ENCODE assay signal across 8 cellular contexts in genomic region chr2:231181848-231182247, GRCh38. TPM values are rescaled to one million over a fixed set of nuclear protein-coding genes. Genes with fewer than 3 reads are reported as not detected.
A peak's percentile ranks its signal among the peaks of the same experiment; 100 is the strongest.
DNase-seq lines count a peak whose midpoint lies in the region; ATAC-seq, FAIRE-seq and TF ChIP-seq lines count a peak whose summit lies in the region.

No MANE protein-coding gene starts in this region.

- no peaks in the 10 kb centered on the region for H3K27me3 Mint-ChIP-seq in activated CD4-positive, alpha-beta memory T cell treated with anti-CD3 and anti-CD28 coated beads for 36 hours
- H3K27me3 Mint-ChIP-seq in mesothelial cell of epicardium (ENCODE audit: low read depth): no peaks in the 10 kb centered on the region

- H2BK120ac ChIP-seq in mesendoderm (ENCODE audit: low read depth, low read length): no peak overlapping the region

- no peaks in the 10 kb centered on the region for H3K9me3 Mint-ChIP-seq in activated CD4-positive, alpha-beta memory T cell treated with anti-CD3 and anti-CD28 coated beads for 36 hours
- H3K9me3 Mint-ChIP-seq in mesothelial cell of epicardium: no peaks in the 10 kb centered on the region

- no peak; the same call in 1 of the 2 replicates for TF ChIP-seq EP300 in K562 (IDR thresholded peaks at IDR 0.05; ENCODE audit: low read length)

- intact Hi-C loops in K562 (cut with micrococcal nuclease): no loop called here
- intact Hi-C loops in activated CD4-positive, alpha-beta memory T cell treated with anti-CD3 and anti-CD28 coated beads for 36 hours (cut with micrococcal nuclease): no loop called here

- H3K79me2 ChIP-seq in K562 (ENCODE audit: control insufficient read depth, insufficient read depth, low read length) (no peaks in the 10 kb centered on the region), mesendoderm (ENCODE audit: control insufficient read depth, insufficient read depth, low read length) (no peaks in the 10 kb centered on the region)

- H3K23ac ChIP-seq in mesendoderm (ENCODE audit: low read length): no peak overlapping the region

- no peak overlapping the region for H2BK5ac ChIP-seq in mesendoderm (ENCODE audit: low read length)

- H3K27ac ChIP-seq in K562 (ENCODE audit: extremely low read depth, low read depth, low read length) (no peak overlapping the region), mesendoderm (ENCODE audit: low read depth, low read length) (no peak overlapping the region)

- H4K5ac ChIP-seq in mesendoderm (ENCODE audit: low read length): no peak overlapping the region

- H3K36me3 ChIP-seq in K562 (ENCODE audit: control insufficient read depth, insufficient read depth, low read length) (no peaks in the 10 kb centered on the region), mesendoderm (ENCODE audit: control insufficient read depth, insufficient read depth, low read length) (no peaks in the 10 kb centered on the region)

- H3K4me2 ChIP-seq in K562 (ENCODE audit: insufficient read depth, low read length): no peak overlapping the region
- H3K4me2 ChIP-seq in mesendoderm (ENCODE audit: low read length): no peak overlapping the region

- H3K9ac ChIP-seq in K562 (ENCODE audit: insufficient read depth in 1 of 2, low read depth in 2 of 2, low read length in 2 of 2) (peak overlapping the region in 1 of 2 experiments; percentile 19; a peak in 2 of 4 replicates), mesendoderm (ENCODE audit: low read length) (no peak overlapping the region)

- no peaks in the 10 kb centered on the region for H3K9me3 ChIP-seq in K562 (replicated peaks; ENCODE audit: control insufficient read depth, insufficient read depth, low read depth, low read length)

- no peak overlapping the region for H3K18ac ChIP-seq in mesendoderm (ENCODE audit: low read length)

- H4K20me1 ChIP-seq in K562 (replicated peaks; ENCODE audit: control insufficient read depth, insufficient read depth, low read length): no peaks in the 10 kb centered on the region

- FAIRE-seq in GM19239 (lab: Jason Lieb, UNC) (peak; percentile 79), K562 (lab: Jason Lieb, UNC) (peak; percentile 62)

- no peaks in the 10 kb centered on the region for H3K36me3 Mint-ChIP-seq in activated CD4-positive, alpha-beta memory T cell treated with anti-CD3 and anti-CD28 coated beads for 36 hours
- peaks cover 5% of the 10 kb centered on the region for H3K36me3 Mint-ChIP-seq in mesothelial cell of epicardium

- H3K4me3 ChIP-seq in K562 (no peak overlapping the region), mesendoderm (ENCODE audit: low read length) (no peak overlapping the region)

- peak; percentile 48 for ATAC-seq in HG03571 (IDR thresholded peaks at IDR 0.05; ENCODE audit: unreplicated experiment)
- ATAC-seq in K562: peak; percentile 92

- no peak overlapping the region for H3K56ac ChIP-seq in mesendoderm (ENCODE audit: low read length)

- TF ChIP-seq CTCF in K562 (IDR thresholded peaks at IDR 0.05 in 2 of 3, conservative IDR thresholded peaks at IDR 0.05 in 1 of 3; ENCODE audit: insufficient read depth in 2 of 3, low read depth in 1 of 3, low read length in 3 of 3) (peak in 1 of 3 experiments; percentile 15; a peak in 1 of 6 replicates), mesothelial cell of epicardium (IDR thresholded peaks at IDR 0.05; ENCODE audit: unreplicated experiment) (no peak)

- H4K8ac ChIP-seq in mesendoderm (ENCODE audit: low read depth, low read length): no peak overlapping the region

- WGBS in K562 (ENCODE audit: insufficient coverage, low coverage, missing lambda C conversion rate): 11% methylated on average over 7 of the region's 7 CpGs
- WGBS in mesendoderm (ENCODE audit: extremely low coverage, insufficient coverage, low lambda C conversion rate): no CpG with 5 or more reads among the region's 7 CpGs

- in situ Hi-C loops in K562 (cut with MboI): no loop called here

- H3K4me1 ChIP-seq in K562 (replicated peaks in 1 of 2; ENCODE audit: control insufficient read depth in 2 of 2, insufficient read depth in 2 of 2, low read length in 2 of 2) (peaks cover 6 to 7% of the 10 kb centered on the region in 2 experiments; a peak in 4 of 5 replicates), mesendoderm (ENCODE audit: control insufficient read depth, low read depth, low read length) (no peaks in the 10 kb centered on the region)

- H3K9me1 ChIP-seq in K562 (ENCODE audit: control insufficient read depth, insufficient read depth, low read length): no peaks in the 10 kb centered on the region

- H2AK5ac ChIP-seq in mesendoderm (ENCODE audit: low read length): no peak overlapping the region

- POLR2A ChIA-PET in K562 (lab: Yijun Ruan, JAX): interaction anchor here (1.0 to 1.5 kb wide), 5 partner anchors 8 to 124 kb away, joined by 3 to 6 read pairs (median 3); no protein-coding TSS in a partner anchor
- POLR2A ChIA-PET in activated CD4-positive, alpha-beta memory T cell treated with anti-CD3 and anti-CD28 coated beads for 36 hours (lab: Charles Lee): no interaction called here

- no TSS peak for BruUV-seq in K562 (replicated peaks; lab: Mats Ljungman, UMichigan)

- peaks cover 16% of the 10 kb centered on the region for H3K4me1 Mint-ChIP-seq in activated CD4-positive, alpha-beta memory T cell treated with anti-CD3 and anti-CD28 coated beads for 36 hours (ENCODE audit: low read depth)
- H3K4me1 Mint-ChIP-seq in mesothelial cell of epicardium: peaks cover 4% of the 10 kb centered on the region

- H3K79me1 ChIP-seq in mesendoderm (ENCODE audit: low read length): no peaks in the 10 kb centered on the region

- TF ChIP-seq POLR2A in K562 (conservative IDR thresholded peaks at IDR 0.05): no peak

- H3K27ac Mint-ChIP-seq in activated CD4-positive, alpha-beta memory T cell treated with anti-CD3 and anti-CD28 coated beads for 36 hours: no peak overlapping the region
- no peak overlapping the region for H3K27ac Mint-ChIP-seq in mesothelial cell of epicardium

- H2AFZ ChIP-seq in K562 (ENCODE audit: low read depth, low read length): peak overlapping the region; percentile 77; the same call in 1 of the 2 replicates

- no peak for TF ChIP-seq RAD21 in K562 (CRISPR knock-in tag; conservative IDR thresholded peaks at IDR 0.05 in 1 of 2, IDR thresholded peaks at IDR 0.05 in 1 of 2)

- no peaks in the 10 kb centered on the region for H3K27me3 ChIP-seq in K562 (ENCODE audit: control insufficient read depth in 2 of 2, insufficient read depth in 2 of 2, low read length in 2 of 2)
- H3K27me3 ChIP-seq in mesendoderm (ENCODE audit: insufficient read depth, low read length, poor library complexity): no peaks in the 10 kb centered on the region

- DNase-seq in A172 (ENCODE audit: low spot score) (peak; percentile 68), GM19239 (ENCODE audit: insufficient read length, low spot score) (peak; percentile 34), K562 (ENCODE audit: extremely low read depth in 1 of 4, low spot score in 3 of 4) (peak; percentile 23 to 58 (median 39)), mesendoderm (peak; percentile 64), epidermal melanocyte (ENCODE audit: insufficient read length, low spot score) (no peak), mesothelial cell of epicardium (ENCODE audit: low spot score in 2 of 2, unreplicated experiment in 2 of 2) (no peak)
- no peak for DNase-seq in activated CD4-positive, alpha-beta memory T cell treated with anti-CD3 and anti-CD28 coated beads for 36 hours

- no peak overlapping the region for H3K4me3 Mint-ChIP-seq in activated CD4-positive, alpha-beta memory T cell treated with anti-CD3 and anti-CD28 coated beads for 36 hours
- H3K4me3 Mint-ChIP-seq in mesothelial cell of epicardium: no peak overlapping the region

- H2BK15ac ChIP-seq in mesendoderm (replicated peaks; ENCODE audit: low read depth): no peak overlapping the region

- no peak overlapping the region for H3K4ac ChIP-seq in mesendoderm (ENCODE audit: low read depth, low read length)

- CTCF ChIA-PET in K562 (lab: Yijun Ruan, JAX; ENCODE audit: low intra/inter-chr PET ratio): no interaction called here
- CTCF ChIA-PET in activated CD4-positive, alpha-beta memory T cell treated with anti-CD3 and anti-CD28 coated beads for 36 hours (lab: Charles Lee): interaction anchor here (0.6 to 1.3 kb wide), 2 partner anchors 12 to 78 kb away, joined by 3 to 4 read pairs; no protein-coding TSS in a partner anchor

RNA-seq across cellular contexts. Expression of gene ARMC9, which starts 16.6 kb away (rescaled TPM):
- total RNA-seq in A172 (2014; rRNA removed; shearing (Covaris generic)): 56.5 and 69.8 TPM in 2 replicates
- total RNA-seq in K562 (2011; cell fraction: chromatin; rRNA removed; ENCODE audit: low replicate concordance): 4.9 and 5.3 TPM in 2 replicates
- 1.4 and 3.0 TPM in 2 replicates for total RNA-seq in K562 (2011; cell fraction: nucleolus; rRNA removed)
- total RNA-seq in K562 (2011; cell fraction: nucleoplasm; rRNA removed): 1.2 and 9.5 TPM in 2 replicates
- total RNA-seq in K562 (2014; rRNA removed): 0.41 and 1.4 TPM in 2 replicates
- total RNA-seq in K562 (2014; rRNA removed; fragmentation: Illumina TruSeq; extraction: Trizol): 0.36 and 1.1 TPM in 2 replicates
- 0.72 and 0.94 TPM in 2 replicates for total RNA-seq in K562 (2015; rRNA removed; fragmentation: Illumina TruSeq; extraction: Trizol)
- total RNA-seq in K562 (2021): 1.0 and 1.1 TPM in 2 replicates
- polyA plus RNA-seq in K562 (2011; rRNA removed): 2.0 and 2.3 TPM in 2 replicates
- 1.5 and 2.0 TPM in 2 replicates for polyA plus RNA-seq in K562 (2011; cell fraction: cytosol; rRNA removed)
- polyA plus RNA-seq in K562 (2011; cell fraction: nucleus; rRNA removed): 2.6 and 2.7 TPM in 2 replicates
- 0.94 and 1.9 TPM in 2 replicates for polyA plus RNA-seq in K562 (2012)
- 1.2 and 1.3 TPM in 2 replicates for polyA plus RNA-seq in K562 (2014; fragmentation: Illumina TruSeq; extraction: Trizol)
- 1 to 10 TPM in 1 of 2 experiments, under 1 TPM in 1; 0.71 to 1.5 TPM for polyA plus RNA-seq in K562 (2014; fragmentation: Nextera tagmentation; extraction: Ambion mirVana)
- polyA plus RNA-seq in K562 (2014; rRNA removed): 1.2 and 1.5 TPM in 2 replicates
- 2.6 and 3.9 TPM in 2 replicates for polyA minus RNA-seq in K562 (2011; rRNA and poly(A)+ RNA removed)
- polyA minus RNA-seq in K562 (2011; cell fraction: cytosol; rRNA and poly(A)+ RNA removed): 1.1 TPM in 1 of 2 replicates, not detected in the other
- polyA minus RNA-seq in K562 (2011; cell fraction: nucleus; rRNA and poly(A)+ RNA removed): 1.8 and 2.9 TPM in 2 replicates
- 19.5 TPM for polyA plus RNA-seq in mesendoderm (2013, experiment 1 of 2)
- polyA plus RNA-seq in mesendoderm (2013, experiment 2 of 2): 20.4 TPM
- total RNA-seq in activated CD4-positive, alpha-beta memory T cell treated with anti-CD3 and anti-CD28 coated beads for 36 hours: 1 to 10 TPM; 3.0 TPM
- total RNA-seq in mesothelial cell of epicardium: 49.8 to 52.3 TPM (median 51.6 TPM) in 3 replicates

RNA-seq across cellular contexts. Expression of gene HTR2B, which starts 57.0 kb away (rescaled TPM):
- total RNA-seq in A172 (2014; rRNA removed; shearing (Covaris generic)): 0.07 TPM in 1 of 2 replicates, not detected in the other
- not detected in 2 replicates for total RNA-seq in K562 (2011; cell fraction: chromatin; rRNA removed; ENCODE audit: low replicate concordance)
- total RNA-seq in K562 (2011; cell fraction: nucleolus; rRNA removed): not detected in 2 replicates
- total RNA-seq in K562 (2011; cell fraction: nucleoplasm; rRNA removed): not detected in 2 replicates
- total RNA-seq in K562 (2014; rRNA removed) (not detected in 2 replicates), K562 (2014; rRNA removed; fragmentation: Illumina TruSeq; extraction: Trizol) (not detected in 2 replicates), K562 (2015; rRNA removed; fragmentation: Illumina TruSeq; extraction: Trizol) (not detected in 2 replicates), K562 (2021) (not detected in 2 replicates), mesothelial cell of epicardium (2.6 to 3.7 TPM (median 3.4 TPM) in 3 replicates)
- polyA plus RNA-seq in K562 (2011; rRNA removed) (not detected in 2 replicates), K562 (2014; fragmentation: Illumina TruSeq; extraction: Trizol) (not detected in 2 replicates), K562 (2014; fragmentation: Nextera tagmentation; extraction: Ambion mirVana) (not detected), K562 (2014; rRNA removed) (not detected in 2 replicates)
- not detected in 2 replicates for polyA plus RNA-seq in K562 (2011; cell fraction: cytosol; rRNA removed)
- polyA plus RNA-seq in K562 (2011; cell fraction: nucleus; rRNA removed): not detected in 2 replicates
- 0.07 TPM in 1 of 2 replicates, not detected in the other for polyA plus RNA-seq in K562 (2012)
- polyA minus RNA-seq in K562 (2011; rRNA and poly(A)+ RNA removed): not detected in 2 replicates
- not detected in 2 replicates for polyA minus RNA-seq in K562 (2011; cell fraction: cytosol; rRNA and poly(A)+ RNA removed)
- not detected in 2 replicates for polyA minus RNA-seq in K562 (2011; cell fraction: nucleus; rRNA and poly(A)+ RNA removed)
- not detected for polyA plus RNA-seq in mesendoderm (2013, experiment 1 of 2)
- polyA plus RNA-seq in mesendoderm (2013, experiment 2 of 2): not detected
- not detected for total RNA-seq in activated CD4-positive, alpha-beta memory T cell treated with anti-CD3 and anti-CD28 coated beads for 36 hours

Comparison
In these comparisons a context has a peak if more than half of its experiments do, and no peak if none do; other contexts are left out.
1. DNase-seq: peak in A172 (single experiment), GM19239 (single experiment), K562 (4 of 4) and mesendoderm (single experiment); none in activated CD4-positive, alpha-beta memory T cell treated with anti-CD3 and anti-CD28 coated beads for 36 hours (single experiment), epidermal melanocyte (single experiment) and mesothelial cell of epicardium (0 of 2).